Comparison of ENCODE assay signal across 30 cellular contexts in the genomic region with DNA sequence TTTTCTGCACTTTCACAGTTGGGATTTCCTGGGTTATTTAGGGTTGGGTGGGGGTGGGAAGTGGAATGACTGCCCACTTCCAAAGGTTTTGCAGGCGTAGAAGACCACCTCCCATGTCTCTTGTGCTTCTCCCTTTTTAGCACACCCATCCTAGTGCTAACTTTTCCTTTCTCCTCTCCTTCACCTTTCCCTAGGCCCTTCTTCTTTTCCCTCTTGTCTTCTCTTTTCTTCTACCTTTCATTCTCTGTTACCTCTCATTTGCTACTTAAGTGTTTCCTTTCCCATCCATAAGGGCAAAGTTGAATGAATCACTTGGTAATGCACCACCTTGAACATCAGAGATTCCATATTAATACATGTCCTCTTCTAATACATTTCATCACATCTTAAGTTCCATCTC.
"Had no signal": no experiment of that assay in that cellular context is flagged by ENCODE, and none has a peak within 500 bp of the region (broad histone marks: within the 10 kb centered on the region; RNA-seq: fewer than 3 reads in every experiment).

No MANE protein-coding gene starts in this region.

- DNase-seq: activated effector memory CD4-positive, alpha-beta T cell treated with anti-CD3 and anti-CD28 coated beads, Interleukin-2, amount 50 U/mL, for 16 hours; activated effector memory CD4-positive, alpha-beta T cell treated with Interleukin-2 at 50 U/mL for 16 hours; activated gamma-delta T cell; activated gamma-delta T cell treated with Interleukin-2 at 50 U/mL for 16 hours; activated naive CD4-positive, alpha-beta T cell; activated naive CD4-positive, alpha-beta T cell treated with anti-CD3 and anti-CD28 coated beads for 36 hours; activated naive CD4-positive, alpha-beta T cell treated with anti-CD3 and anti-CD28 coated beads, Interleukin-2, amount 10 ng/mL, durations not matched to agents 7 days and 5 days; activated naive CD4-positive, alpha-beta T cell treated with anti-CD3 and anti-CD28 coated beads, Interleukin-2, amount 50 U/mL, for 16 hours; activated naive CD4-positive, alpha-beta T cell treated with Interleukin-2 at 50 U/mL for 16 hours; activated naive CD8-positive, alpha-beta T cell treated with anti-CD3 and anti-CD28 coated beads for 36 hours; activated naive CD8-positive, alpha-beta T cell treated with anti-CD3 and anti-CD28 coated beads, Interleukin-2, amount 10 ng/mL, durations not matched to agents 7 days and 5 days; activated naive CD8-positive, alpha-beta T cell treated with anti-CD3 and anti-CD28 coated beads, Interleukin-2, amount 50 U/mL, for 24 hours; activated T-cell treated with anti-CD3 and anti-CD28 coated beads, Interleukin-2, amount 50 U/mL, for 1 hour; activated T-cell treated with anti-CD3 and anti-CD28 coated beads, Interleukin-2, amount 50 U/mL, for 24 hours; activated T-cell treated with anti-CD3 and anti-CD28 coated beads, Interleukin-2, amount 50 U/mL, for 4 hours; activated T-cell treated with anti-CD3 and anti-CD28 coated beads, Interleukin-2, amount 50 U/mL, for 48 hours; activated T-cell treated with anti-CD3 and anti-CD28 coated beads, Interleukin-2, amount 50 U/mL, for 72 hours; adrenal gland; amniotic stem cell; amygdala; anterior cingulate cortex; aorta; body of pancreas; brain microvascular endothelial cell; caudate nucleus; central memory CD4-positive, alpha-beta T cell; cerebellar nuclear complex had no signal

- H3K27me3 ChIP-seq: adrenal gland, ascending aorta, body of pancreas, brain microvascular endothelial cell had no signal

- H3K4me1 ChIP-seq: adrenal gland, ascending aorta, body of pancreas, breast epithelium had no signal

- H3K27ac ChIP-seq: adrenal gland, ascending aorta, body of pancreas, brain microvascular endothelial cell, breast epithelium, cardiac muscle cell had no signal

- H3K36me3 ChIP-seq: adrenal gland, ascending aorta, brain microvascular endothelial cell, breast epithelium, cardiac muscle cell had no signal

- H3K4me3 ChIP-seq: adrenal gland, ascending aorta, body of pancreas, breast epithelium, cardiac muscle cell had no signal

- H3K9me3 ChIP-seq: adrenal gland, ascending aorta, body of pancreas had no signal
